In the genomic region with DNA sequence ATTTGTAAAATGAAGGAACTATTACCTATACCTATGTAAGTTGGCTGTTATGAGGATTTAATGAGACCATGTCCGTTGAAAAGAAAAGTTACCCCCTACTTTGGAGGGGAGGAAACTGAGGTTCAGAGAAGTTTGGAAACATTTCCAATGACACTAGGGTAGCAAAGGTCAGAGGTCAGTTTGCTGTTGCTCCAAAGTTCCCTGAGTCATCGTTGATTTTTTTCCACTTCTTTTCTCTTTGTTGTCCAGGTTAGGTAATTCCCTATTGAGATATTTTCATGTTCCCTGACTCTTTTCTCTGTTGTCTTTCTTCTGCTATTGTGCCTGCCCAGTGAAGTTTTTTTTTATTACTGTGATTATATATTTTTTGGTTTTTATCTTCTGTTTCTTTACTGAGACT, we compare ENCODE assay signal across 35 cellular contexts.
DNase-seq lines count a peak whose midpoint lies in the region; ATAC-seq, FAIRE-seq and TF ChIP-seq lines count a peak whose summit lies in the region.
"Had no signal": no experiment of that assay in that cellular context is flagged by ENCODE, and none has a peak within 500 bp of the region (broad histone marks: within the 10 kb centered on the region; RNA-seq: fewer than 3 reads in every experiment).

No MANE protein-coding gene starts in this region.

- in situ Hi-C loops in HepG2 (cut with HindIII; ENCODE audit: extremely low pct_ligation_motif_present, low pct_unique_long_range_greater_than_20kb) (no loop called here), K562 (cut with MboI) (no loop called here)

- no peaks in the 10 kb centered on the region for H3K4me1 Mint-ChIP-seq in activated T-cell treated with anti-CD3 and anti-CD28 coated beads, Interleukin-2, amount 50 U/mL, for 72 hours (ENCODE audit: low read depth)
- H3K4me1 Mint-ChIP-seq: B cell; CD14-positive monocyte; CD4-positive, alpha-beta memory T cell; CD4-positive, CD25-positive, alpha-beta regulatory T cell; CD8-positive, alpha-beta memory T cell had no signal

- TF ChIP-seq RAD21 in HepG2 (CRISPR knock-in tag; IDR thresholded peaks at IDR 0.05) (no peak), K562 (CRISPR knock-in tag; conservative IDR thresholded peaks at IDR 0.05 in 1 of 2, IDR thresholded peaks at IDR 0.05 in 1 of 2) (no peak)

- no peak overlapping the region for H3K4me3 Mint-ChIP-seq in activated T-cell treated with anti-CD3 and anti-CD28 coated beads, Interleukin-2, amount 50 U/mL, for 72 hours
- H3K4me3 Mint-ChIP-seq: B cell; CD14-positive monocyte; CD4-positive, alpha-beta memory T cell; CD4-positive, alpha-beta T cell; CD4-positive, CD25-positive, alpha-beta regulatory T cell; CD8-positive, alpha-beta memory T cell; CD8-positive, alpha-beta T cell had no signal

- BruUV-seq in HepG2 (replicated peaks; lab: Mats Ljungman, UMichigan): no TSS peak
- BruUV-seq in K562 (replicated peaks; lab: Mats Ljungman, UMichigan): no TSS peak

- H4K20me1 ChIP-seq in HepG2 (ENCODE audit: insufficient read depth, low read length): no peaks in the 10 kb centered on the region
- no peaks in the 10 kb centered on the region; the same call in 1 of the 2 replicates for H4K20me1 ChIP-seq in K562 (replicated peaks; ENCODE audit: control insufficient read depth, insufficient read depth, low read length)
- H4K20me1 ChIP-seq: BLaER1; BLaER1 treated with 17β-estradiol and CSF1 and Interleukin-3, amounts not matched to agents 10 nM and 100 nM had no signal

- H3K9me1 ChIP-seq in K562 (ENCODE audit: control insufficient read depth, insufficient read depth, low read length): no peaks in the 10 kb centered on the region

- H3K4me1 ChIP-seq in HepG2 (ENCODE audit: insufficient read depth, low read length) (no peaks in the 10 kb centered on the region), right lobe of liver (no peaks in the 10 kb centered on the region), K562 (replicated peaks in 1 of 2; ENCODE audit: control insufficient read depth in 2 of 2, insufficient read depth in 2 of 2, low read length in 2 of 2) (no peaks in the 10 kb centered on the region), left ventricle myocardium inferior (no peaks in the 10 kb centered on the region)
- H3K4me1 ChIP-seq: A549, BE2C, Caco-2 had no signal

- CTCF ChIA-PET in HepG2 (lab: Yijun Ruan, JAX; ENCODE audit: low intra/inter-chr PET ratio, low total read pairs): no interaction called here
- CTCF ChIA-PET in K562 (lab: Yijun Ruan, JAX; ENCODE audit: low intra/inter-chr PET ratio): no interaction called here

- H3K4me3 ChIP-seq in HepG2 (replicated peaks in 1 of 3; ENCODE audit: insufficient read depth in 1 of 3, low read depth in 2 of 3, low read length in 3 of 3) (no peak overlapping the region), right lobe of liver (no peak overlapping the region), K562 (no peak overlapping the region), left ventricle myocardium inferior (no peak overlapping the region)
- H3K4me3 ChIP-seq: A549; BLaER1; BLaER1 treated with 17β-estradiol and CSF1 and Interleukin-3, amounts not matched to agents 10 nM and 100 nM had no signal

- H3K27ac Mint-ChIP-seq in activated T-cell treated with anti-CD3 and anti-CD28 coated beads, Interleukin-2, amount 50 U/mL, for 72 hours: peak overlapping the region; percentile 69
- H3K27ac Mint-ChIP-seq: B cell; CD14-positive monocyte; CD4-positive, alpha-beta memory T cell; CD4-positive, alpha-beta T cell; CD4-positive, CD25-positive, alpha-beta regulatory T cell; CD8-positive, alpha-beta memory T cell; CD8-positive, alpha-beta T cell had no signal

- intact Hi-C loops in HepG2 (cut with micrococcal nuclease; ENCODE audit: unreplicated experiment) (no loop called here), right lobe of liver (cut with DNase I) (no loop called here), K562 (cut with micrococcal nuclease) (no loop called here), left ventricle myocardium inferior (cut with micrococcal nuclease) (no loop called here)

- H3K79me2 ChIP-seq in HepG2 (ENCODE audit: insufficient read depth, low read length) (no peaks in the 10 kb centered on the region), K562 (ENCODE audit: control insufficient read depth, insufficient read depth, low read length) (no peaks in the 10 kb centered on the region)

- H3K36me3 ChIP-seq in HepG2 (replicated peaks in 1 of 2; ENCODE audit: control insufficient read depth in 1 of 2, insufficient read depth in 2 of 2, low read length in 2 of 2) (no peaks in the 10 kb centered on the region), right lobe of liver (no peaks in the 10 kb centered on the region), K562 (ENCODE audit: control insufficient read depth, insufficient read depth, low read length) (no peaks in the 10 kb centered on the region), left ventricle myocardium inferior (no peaks in the 10 kb centered on the region)
- H3K36me3 ChIP-seq: BE2C; BLaER1; BLaER1 treated with 17β-estradiol and CSF1 and Interleukin-3, amounts not matched to agents 10 nM and 100 nM had no signal

- no peaks in the 10 kb centered on the region for H3K36me3 Mint-ChIP-seq in activated T-cell treated with anti-CD3 and anti-CD28 coated beads, Interleukin-2, amount 50 U/mL, for 72 hours (ENCODE audit: insufficient read depth in 2 of 2)
- H3K36me3 Mint-ChIP-seq: CD14-positive monocyte; CD4-positive, alpha-beta memory T cell; CD4-positive, CD25-positive, alpha-beta regulatory T cell; CD8-positive, alpha-beta memory T cell; CD8-positive, alpha-beta T cell had no signal

- peaks cover 2 to 50% of the 10 kb centered on the region in 2 experiments; a peak in 3 of 5 replicates for H3K27me3 ChIP-seq in HepG2 (ENCODE audit: control insufficient read depth in 1 of 2, insufficient read depth in 2 of 2, low read length in 2 of 2)
- no peaks in the 10 kb centered on the region for H3K27me3 ChIP-seq in right lobe of liver
- peaks cover 21 to 62% of the 10 kb centered on the region in 2 experiments for H3K27me3 ChIP-seq in K562 (ENCODE audit: control insufficient read depth in 2 of 2, insufficient read depth in 2 of 2, low read length in 2 of 2)
- peaks cover 81% of the 10 kb centered on the region for H3K27me3 ChIP-seq in left ventricle myocardium inferior (ENCODE audit: low read depth)
- H3K27me3 ChIP-seq: BE2C; BLaER1; BLaER1 treated with 17β-estradiol and CSF1 and Interleukin-3, amounts not matched to agents 10 nM and 100 nM had no signal

- H3K9me3 Mint-ChIP-seq in activated T-cell treated with anti-CD3 and anti-CD28 coated beads, Interleukin-2, amount 50 U/mL, for 72 hours: peaks cover 2 to 5% of the 10 kb centered on the region in 2 donors

- no peak for TF ChIP-seq POLR2A in HepG2 (IDR thresholded peaks at IDR 0.05; ENCODE audit: insufficient read depth in 1 of 2, low read depth in 2 of 2, low read length in 2 of 2)
- no peak for TF ChIP-seq POLR2A in right lobe of liver (IDR thresholded peaks at IDR 0.05)
- no peak for TF ChIP-seq POLR2A in K562 (conservative IDR thresholded peaks at IDR 0.05)

- no peak for DNase-seq in activated T-cell treated with anti-CD3 and anti-CD28 coated beads, Interleukin-2, amount 50 U/mL, for 72 hours
- no peak for DNase-seq in activated T-cell treated with anti-CD3 and anti-CD28 coated beads, Interleukin-2, amount 50 U/mL, for 48 hours
- DNase-seq in HepG2 (ENCODE audit: low spot score) (no peak), right lobe of liver (no peak), K562 (ENCODE audit: extremely low read depth in 1 of 4, low spot score in 3 of 4) (no peak), left ventricle myocardium inferior (no peak)
- DNase-seq: 8988T; ACHN; AML-193; BE2C; C1 segment of cervical spinal cord; Caco-2; Calu3; CD4-positive, alpha-beta memory T cell; CD4-positive, alpha-beta T cell; CD4-positive, CD25-positive, alpha-beta regulatory T cell; CD8-positive, alpha-beta T cell; COR-L47; DMS 273 treated with DMSO at 0.1 percent for 48 hours; DMS153; DMS53; DMS79; DMS79 treated with DMSO at 0.1 percent for 48 hours; DND-41; EL had no signal

- no peak for FAIRE-seq in HepG2 (lab: Jason Lieb, UNC)
- no peak for FAIRE-seq in K562 (lab: Jason Lieb, UNC)
- FAIRE-seq: A204.1, A549, D721Med had no signal

- TF ChIP-seq CTCF in HepG2 (CRISPR knock-in tag; IDR thresholded peaks at IDR 0.05) (no peak), right lobe of liver (IDR thresholded peaks at IDR 0.05) (no peak), K562 (IDR thresholded peaks at IDR 0.05 in 2 of 3, conservative IDR thresholded peaks at IDR 0.05 in 1 of 3; ENCODE audit: insufficient read depth in 2 of 3, low read depth in 1 of 3, low read length in 3 of 3) (no peak), left ventricle myocardium inferior (IDR thresholded peaks at IDR 0.05; ENCODE audit: borderline replicate concordance) (no peak)

- H3K4me2 ChIP-seq in HepG2 (ENCODE audit: low read depth, low read length) (no peak overlapping the region), K562 (ENCODE audit: insufficient read depth, low read length) (no peak overlapping the region)
- H3K4me2 ChIP-seq: A549; BLaER1; BLaER1 treated with 17β-estradiol and CSF1 and Interleukin-3, amounts not matched to agents 10 nM and 100 nM had no signal

- H2AFZ ChIP-seq in HepG2 (ENCODE audit: low read length) (no peak overlapping the region), K562 (ENCODE audit: low read depth, low read length) (no peak overlapping the region)

- H3K27me3 Mint-ChIP-seq in activated T-cell treated with anti-CD3 and anti-CD28 coated beads, Interleukin-2, amount 50 U/mL, for 72 hours (ENCODE audit: low read depth): no peaks in the 10 kb centered on the region
- H3K27me3 Mint-ChIP-seq: CD4-positive, CD25-positive, alpha-beta regulatory T cell had no signal

- H3K27ac ChIP-seq in HepG2 (ENCODE audit: extremely low read length, insufficient read depth, low read length): no peak overlapping the region
- no peak overlapping the region for H3K27ac ChIP-seq in right lobe of liver
- no peak overlapping the region for H3K27ac ChIP-seq in K562 (ENCODE audit: extremely low read depth, low read depth, low read length)
- H3K27ac ChIP-seq in left ventricle myocardium inferior (replicated peaks): no peak overlapping the region
- H3K27ac ChIP-seq: 22Rv1; A549; BLaER1; BLaER1 treated with 17β-estradiol and CSF1 and Interleukin-3, amounts not matched to agents 10 nM and 100 nM; C4-2B had no signal

- TF ChIP-seq EP300 in HepG2 (IDR thresholded peaks at IDR 0.05; ENCODE audit: low read depth in 2 of 2, low read length in 2 of 2): no peak
- TF ChIP-seq EP300 in HepG2 (CRISPR knock-in tag; IDR thresholded peaks at IDR 0.05; ENCODE audit: borderline replicate concordance): no peak
- TF ChIP-seq EP300 in K562 (IDR thresholded peaks at IDR 0.05; ENCODE audit: low read length): no peak

- 0% methylated on average over 2 of the region's 2 CpGs for WGBS in HepG2 (ENCODE audit: low lambda C conversion rate)
- WGBS in right lobe of liver (ENCODE audit: insufficient coverage, low coverage, low lambda C conversion rate, missing lambda C conversion rate): 46% methylated on average over 2 of the region's 2 CpGs
- 2% methylated on average over 2 of the region's 2 CpGs for WGBS in K562 (ENCODE audit: insufficient coverage, low coverage, missing lambda C conversion rate)

- H3K9ac ChIP-seq in HepG2 (ENCODE audit: insufficient read depth, low read depth, low read length) (no peak overlapping the region), K562 (ENCODE audit: insufficient read depth in 1 of 2, low read depth in 2 of 2, low read length in 2 of 2) (no peak overlapping the region)
- H3K9ac ChIP-seq: BLaER1; BLaER1 treated with 17β-estradiol and CSF1 and Interleukin-3, amounts not matched to agents 10 nM and 100 nM had no signal

- ATAC-seq in activated T-cell treated with anti-CD3 and anti-CD28 coated beads, Interleukin-2, amount 50 U/mL, for 72 hours (replicated peaks in 1 of 2): no peak
- ATAC-seq in HepG2 (no peak), right lobe of liver (no peak), K562 (no peak)
- ATAC-seq: A549; CD8-positive, alpha-beta T cell had no signal

- H3K9me3 ChIP-seq in HepG2 (ENCODE audit: low read length) (no peaks in the 10 kb centered on the region), right lobe of liver (no peaks in the 10 kb centered on the region), K562 (replicated peaks; ENCODE audit: control insufficient read depth, insufficient read depth, low read depth, low read length) (no peaks in the 10 kb centered on the region), left ventricle myocardium inferior (replicated peaks) (peaks cover 19% of the 10 kb centered on the region)
- H3K9me3 ChIP-seq: A549, BE2C, Caco-2 had no signal

- POLR2A ChIA-PET in HepG2 (lab: Yijun Ruan, JAX): no interaction called here
- POLR2A ChIA-PET in K562 (lab: Yijun Ruan, JAX): no interaction called here
